In the genomic region with DNA sequence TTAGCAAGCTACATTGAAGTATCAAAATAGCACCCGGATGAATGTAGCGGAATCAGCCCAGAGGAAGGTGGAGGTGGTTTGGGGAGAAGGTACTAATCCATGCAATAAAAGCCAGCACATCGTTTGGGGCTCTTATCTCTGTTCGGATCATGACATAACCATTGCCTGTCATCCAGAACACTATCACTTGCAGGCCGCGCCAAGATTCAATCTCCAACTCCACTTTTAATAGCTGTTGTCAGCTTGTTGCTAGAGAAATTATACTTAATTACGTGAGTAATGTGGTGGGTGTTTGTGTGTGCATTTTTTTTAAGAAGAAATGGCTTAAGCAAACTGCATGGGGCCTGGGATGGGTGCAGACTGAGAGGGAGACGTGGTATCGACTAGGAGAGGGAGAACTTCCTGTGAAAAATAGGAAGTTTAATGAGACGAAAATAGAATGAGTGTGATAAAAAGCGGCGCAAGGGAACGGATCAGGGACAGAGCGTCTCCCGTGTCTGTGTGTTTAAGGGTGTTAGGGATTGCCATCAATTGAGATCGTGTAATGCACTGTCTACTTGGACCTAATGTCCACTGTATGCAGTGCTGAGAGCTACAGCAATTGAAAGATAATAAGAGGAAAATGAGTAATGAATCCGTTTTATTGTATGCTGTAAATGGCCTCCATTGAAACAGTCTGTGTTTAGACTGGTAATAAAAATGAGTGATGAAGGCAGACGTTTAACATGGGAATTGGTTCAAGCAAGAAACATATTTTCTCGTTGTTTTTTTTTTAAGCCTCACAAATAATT, we compare ENCODE assay signal across 20 cellular contexts. TPM values are rescaled to one million over a fixed set of nuclear protein-coding genes. Genes with fewer than 3 reads are reported as not detected.
DNase-seq lines count a peak whose midpoint lies in the region; ATAC-seq and TF ChIP-seq lines count a peak whose summit lies in the region.
"Had no signal": no experiment of that assay in that cellular context is flagged by ENCODE, and none has a peak within 500 bp of the region (broad histone marks: within the 10 kb centered on the region; RNA-seq: fewer than 3 reads in every experiment).

No MANE protein-coding gene starts in this region.

- no peak overlapping the region for H3K4me2 ChIP-seq in neuronal stem cell (ENCODE audit: insufficient read depth, low read length, poor library complexity, severe bottlenecking)

- H3K14ac ChIP-seq in neuronal stem cell (ENCODE audit: low read length): no peak overlapping the region

- no peak for TF ChIP-seq CTCF in VCaP (conservative IDR thresholded peaks at IDR 0.05)

- no peak overlapping the region for H4K91ac ChIP-seq in neuronal stem cell (ENCODE audit: low read depth, low read length, poor library complexity)

- no peak overlapping the region for H4K8ac ChIP-seq in neuronal stem cell (ENCODE audit: low read depth, low read length)

- 100% methylated on average over 3 of the region's 19 CpGs; no CpG with 5 or more reads in 1 of the 2 donors for WGBS in neuronal stem cell (ENCODE audit: extremely low coverage in 2 of 2, insufficient read length in 2 of 2, insufficient replicate concordance in 1 of 2), 2 donors

- peak; percentile 0 for DNase-seq in NCI-H1105 treated with DMSO at 0.1 percent for 48 hours (lab: John Stamatoyannopoulos, UW)
- DNase-seq in NCI-H1105 (lab: John Stamatoyannopoulos, UW): no peak
- DNase-seq in NCI-H1417 (lab: John Stamatoyannopoulos, UW): peak in 2 of 3 experiments; percentile 19 to 79
- no peak for DNase-seq in neuronal stem cell (ENCODE audit: low spot score)
- no peak for DNase-seq in T-cell
- DNase-seq in middle frontal gyrus (ENCODE audit: extremely low spot score, low spot score): no peak
- no peak for DNase-seq in activated gamma-delta T cell (lab: John Stamatoyannopoulos, UW)
- DNase-seq: 8988T; activated CD4-positive, alpha-beta T cell treated with anti-CD3 and anti-CD28 coated beads, Interleukin-2, amount 50 U/mL, for 4 hours; activated naive CD4-positive, alpha-beta T cell treated with anti-CD3 and anti-CD28 coated beads, Interleukin-2, amount 10 ng/mL, durations not matched to agents 7 days and 5 days; activated T-cell treated with anti-CD3 and anti-CD28 coated beads, Interleukin-2, amount 50 U/mL, for 1 hour; endodermal cell; hippocampal formation; NCI-H69; RPMI8226; WERI-Rb-1 had no signal

- H3K27ac ChIP-seq in VCaP: peak overlapping the region; percentile 31; the same call in 1 of the 2 replicates
- no peak overlapping the region for H3K27ac ChIP-seq in neuronal stem cell (replicated peaks; ENCODE audit: low read length)
- H3K27ac ChIP-seq: C4-2B, suprapubic skin, WERI-Rb-1 had no signal

- H3K18ac ChIP-seq in neuronal stem cell (ENCODE audit: low read length): no peak overlapping the region

- no peak overlapping the region for H3K4ac ChIP-seq in neuronal stem cell (ENCODE audit: low read length)

- no peak for ATAC-seq in T-cell (replicated peaks in 1 of 4)

- H3K36me3 Mint-ChIP-seq in T-cell: no peaks in the 10 kb centered on the region
- H3K36me3 Mint-ChIP-seq: activated naive CD4-positive, alpha-beta T cell treated with anti-CD3 and anti-CD28 coated beads, Interleukin-2, amount 10 ng/mL, durations not matched to agents 7 days and 5 days; IgD-negative memory B cell had no signal

- H3K4me1 ChIP-seq in neuronal stem cell (ENCODE audit: control insufficient read depth in 2 of 2, insufficient read depth in 1 of 2, low read depth in 1 of 2, low read length in 2 of 2): peaks cover 0 to 4% of the 10 kb centered on the region in 2 donors

- no peak overlapping the region for H2BK120ac ChIP-seq in neuronal stem cell (ENCODE audit: low read depth, low read length)

- peaks cover 0 to 6% of the 10 kb centered on the region in 2 donors for H3K27me3 Mint-ChIP-seq in T-cell

- H2AFZ ChIP-seq in neuronal stem cell (ENCODE audit: low read length): no peak overlapping the region

- no peaks in the 10 kb centered on the region for H3K9me3 ChIP-seq in neuronal stem cell (replicated peaks in 1 of 2; ENCODE audit: control insufficient read depth in 2 of 2, insufficient read depth in 1 of 2, low read depth in 1 of 2, low read length in 2 of 2)
- H3K9me3 ChIP-seq: suprapubic skin had no signal

- peaks cover 8 to 13% (median 10%) of the 10 kb centered on the region in 3 donors for H3K4me1 Mint-ChIP-seq in T-cell

- no peak overlapping the region for H2BK5ac ChIP-seq in neuronal stem cell (ENCODE audit: low read length)

- no peaks in the 10 kb centered on the region for H3K79me1 ChIP-seq in neuronal stem cell (ENCODE audit: low read depth, low read length)

- peak overlapping the region; percentile 13 for H3K9ac ChIP-seq in neuronal stem cell (ENCODE audit: low read depth, low read length, poor library complexity)

- H3K4me3 Mint-ChIP-seq in T-cell: no peak overlapping the region
- H3K4me3 Mint-ChIP-seq: activated naive CD4-positive, alpha-beta T cell treated with anti-CD3 and anti-CD28 coated beads, Interleukin-2, amount 10 ng/mL, durations not matched to agents 7 days and 5 days; endodermal cell; IgD-negative memory B cell had no signal

- no peaks in the 10 kb centered on the region for H3K27me3 ChIP-seq in neuronal stem cell (ENCODE audit: control insufficient read depth in 3 of 3, insufficient read depth in 3 of 3, low read depth in 1 of 3, low read length in 3 of 3)

- no peak overlapping the region for H3K23ac ChIP-seq in neuronal stem cell (ENCODE audit: low read depth, low read length, poor library complexity)

- H3K9me3 Mint-ChIP-seq in T-cell: no peaks in the 10 kb centered on the region
- H3K9me3 Mint-ChIP-seq: activated naive CD4-positive, alpha-beta T cell treated with anti-CD3 and anti-CD28 coated beads, Interleukin-2, amount 10 ng/mL, durations not matched to agents 7 days and 5 days; endodermal cell; IgD-negative memory B cell had no signal

- no peak overlapping the region for H3K4me3 ChIP-seq in neuronal stem cell (ENCODE audit: low read length in 2 of 2)
- H3K4me3 ChIP-seq: suprapubic skin had no signal

- no peak overlapping the region for H2BK12ac ChIP-seq in neuronal stem cell (ENCODE audit: low read length)

- no peaks in the 10 kb centered on the region for H3K36me3 ChIP-seq in neuronal stem cell (replicated peaks in 1 of 2; ENCODE audit: control insufficient read depth in 2 of 2, insufficient read depth in 2 of 2, low read length in 2 of 2)
- H3K36me3 ChIP-seq: suprapubic skin, WERI-Rb-1 had no signal

- CTCF ChIA-PET in T-cell (lab: Charles Lee): interaction anchor here in 1 of 2 donors (0.9 kb wide), 1 partner anchor 9 kb away, joined by 4 read pairs; no protein-coding TSS in a partner anchor

- H3K27ac Mint-ChIP-seq in T-cell: no peak overlapping the region
- H3K27ac Mint-ChIP-seq: activated naive CD4-positive, alpha-beta T cell treated with anti-CD3 and anti-CD28 coated beads, Interleukin-2, amount 10 ng/mL, durations not matched to agents 7 days and 5 days; endodermal cell; IgD-negative memory B cell had no signal

- H2BK15ac ChIP-seq in neuronal stem cell (ENCODE audit: low read length): no peak overlapping the region

- POLR2A ChIA-PET in T-cell (lab: Charles Lee): no interaction called here

- no peak overlapping the region for H2AK5ac ChIP-seq in neuronal stem cell (ENCODE audit: low read depth, low read length)

RNA-seq across cellular contexts. Expression of gene SFMBT2, which starts 27.6 kb away (rescaled TPM):
- polyA plus RNA-seq in neuronal stem cell (2013, experiment 1 of 2): 1.8 TPM
- polyA plus RNA-seq in neuronal stem cell (2013, experiment 2 of 2): 1.7 TPM
- total RNA-seq in T-cell: 10 to 100 TPM; 32.7 to 38.3 (median 36.8) TPM

Comparison
In these comparisons a context has a peak if more than half of its experiments do, and no peak if none do; other contexts are left out.
1. DNase-seq: peak in NCI-H1105 treated with DMSO at 0.1 percent for 48 hours (single experiment) and NCI-H1417 (2 of 3); none in NCI-H1105 (single experiment), neuronal stem cell (single experiment), T-cell (0 of 34), middle frontal gyrus (single experiment) and activated gamma-delta T cell (single experiment).